1 cellular context compared by ENCODE assay signal in genomic region chr3:176953106-176954080, GRCh38.
TF ChIP-seq lines count a peak whose summit lies in the region.

No MANE protein-coding gene starts in this region.

TF ChIP-seq in liver, 16 proteins besides CTCF, POLR2A, EP300 and RAD21 (continued from another document):
- TF ChIP-seq REST (IDR thresholded peaks at IDR 0.05) (peak; percentile 33), JUND (IDR thresholded peaks at IDR 0.05) (peak; percentile 66 to 70), RXRA (IDR thresholded peaks at IDR 0.05) (peak; percentile 94 to 96), GABPA (IDR thresholded peaks at IDR 0.05 in 1 of 2, conservative IDR thresholded peaks at IDR 0.05 in 1 of 2) (peak in 1 of 2 donors; percentile 48), HNF4A (conservative IDR thresholded peaks at IDR 0.05) (peak; percentile 90 to 92)
- TF ChIP-seq, protein P1, sequence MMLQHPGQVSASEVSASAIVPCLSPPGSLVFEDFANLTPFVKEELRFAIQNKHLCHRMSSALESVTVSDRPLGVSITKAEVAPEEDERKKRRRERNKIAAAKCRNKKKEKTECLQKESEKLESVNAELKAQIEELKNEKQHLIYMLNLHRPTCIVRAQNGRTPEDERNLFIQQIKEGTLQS (IDR thresholded peaks at IDR 0.05) = peak; percentile 17
